16 cellular contexts compared by ENCODE assay signal in the genomic region with DNA sequence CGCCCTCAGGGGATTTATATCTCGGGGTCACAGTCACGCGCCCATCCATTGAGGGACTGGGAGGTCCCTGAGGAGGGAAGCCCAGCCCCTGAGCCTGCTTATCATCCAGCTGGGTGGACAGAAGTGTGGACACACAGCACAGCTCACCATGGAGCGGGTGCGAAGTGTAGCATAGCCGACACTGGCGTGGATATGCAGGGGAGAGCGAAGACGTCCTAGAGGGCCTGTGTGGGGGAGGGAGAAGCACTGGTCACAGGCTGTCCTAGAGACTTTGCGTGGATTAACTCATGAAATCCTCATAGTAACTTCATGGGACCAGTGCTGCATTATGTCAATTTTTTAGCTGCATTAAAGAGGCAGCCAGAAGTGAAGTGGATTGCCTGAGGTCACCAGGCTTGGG. TPM values are rescaled to one million over a fixed set of nuclear protein-coding genes. Genes with fewer than 3 reads are reported as not detected.
DNase-seq lines count a peak whose midpoint lies in the region; FAIRE-seq and TF ChIP-seq lines count a peak whose summit lies in the region.
"Had no signal": no experiment of that assay in that cellular context is flagged by ENCODE, and none has a peak within 500 bp of the region (broad histone marks: within the 10 kb centered on the region; RNA-seq: fewer than 3 reads in every experiment).

No MANE protein-coding gene starts in this region.

- H4K5ac ChIP-seq in H9 (ENCODE audit: insufficient read length, low read depth, low read length) = no peak overlapping the region
- H4K5ac ChIP-seq in mesendoderm (ENCODE audit: low read length) = no peak overlapping the region

- no peaks in the 10 kb centered on the region for H3K27me3 ChIP-seq in H9 (ENCODE audit: insufficient read depth, low read length)
- H3K27me3 ChIP-seq in mesendoderm (ENCODE audit: insufficient read depth, low read length, poor library complexity) = no peaks in the 10 kb centered on the region
- H3K27me3 ChIP-seq in trophoblast cell (ENCODE audit: insufficient read depth, low read length) = no peaks in the 10 kb centered on the region
- H3K27me3 ChIP-seq: BLaER1 treated with 17β-estradiol and CSF1 and Interleukin-3, amounts not matched to agents 10 nM and 100 nM had no signal

- H3K27me3 Mint-ChIP-seq in H9 (ENCODE audit: low read depth) = no peaks in the 10 kb centered on the region; the same call in 1 of the 2 replicates

- H3K79me1 ChIP-seq in H9 (ENCODE audit: insufficient read depth, low read depth, low read length, poor library complexity, severe bottlenecking) = no peaks in the 10 kb centered on the region
- H3K79me1 ChIP-seq in mesendoderm (ENCODE audit: low read length) = no peaks in the 10 kb centered on the region
- peaks cover 10% of the 10 kb centered on the region for H3K79me1 ChIP-seq in trophoblast cell (ENCODE audit: low read length)

- H3K4me3 Mint-ChIP-seq in H9 = no peak overlapping the region
- H3K4me3 Mint-ChIP-seq: B cell; CD8-positive, alpha-beta T cell had no signal

- no peak overlapping the region for H2BK120ac ChIP-seq in H9 (ENCODE audit: low read depth, low read length, poor library complexity, severe bottlenecking)
- no peak overlapping the region for H2BK120ac ChIP-seq in mesendoderm (ENCODE audit: low read depth, low read length)
- no peak overlapping the region for H2BK120ac ChIP-seq in trophoblast cell (ENCODE audit: insufficient read depth, low read length, poor library complexity)

- H2AFZ ChIP-seq in H9 (ENCODE audit: low read length) (no peak overlapping the region), trophoblast cell (ENCODE audit: insufficient read depth, low read length, poor library complexity) (no peak overlapping the region)

- H2BK5ac ChIP-seq in H9 (ENCODE audit: insufficient read length, low read length) (no peak overlapping the region), mesendoderm (ENCODE audit: low read length) (no peak overlapping the region), trophoblast cell (ENCODE audit: low read depth, low read length, poor library complexity) (no peak overlapping the region)

- H3K9me3 ChIP-seq in H9 (ENCODE audit: control insufficient read depth, low read depth, low read length) (no peaks in the 10 kb centered on the region), trophoblast cell (ENCODE audit: insufficient read depth, low read depth, low read length) (peaks cover 3% of the 10 kb centered on the region)
- H3K9me3 ChIP-seq: HAP-1 had no signal

- H2BK15ac ChIP-seq in H9 (ENCODE audit: low read depth, low read length) (no peak overlapping the region), mesendoderm (replicated peaks; ENCODE audit: low read depth) (no peak overlapping the region)

- no peak overlapping the region for H4K12ac ChIP-seq in trophoblast cell (ENCODE audit: low read depth, low read length)

- H3K18ac ChIP-seq in H9 (ENCODE audit: insufficient read length, low read depth, low read length) (no peak overlapping the region), mesendoderm (ENCODE audit: low read length) (no peak overlapping the region), trophoblast cell (ENCODE audit: low read length) (no peak overlapping the region)

- H3T11ph ChIP-seq in H9 (ENCODE audit: low read length) = no peak overlapping the region

- H3K56ac ChIP-seq in H9 (ENCODE audit: insufficient read length, low read depth, low read length) = no peak overlapping the region
- H3K56ac ChIP-seq in mesendoderm (ENCODE audit: low read length) = peak overlapping the region; percentile 54

- H3K23me2 ChIP-seq in H9 (ENCODE audit: insufficient read length, low read depth, low read length, poor library complexity, severe bottlenecking) = peaks cover 4% of the 10 kb centered on the region

- peaks cover 9 to 12% of the 10 kb centered on the region in 2 experiments for H3K4me1 Mint-ChIP-seq in H9

- FAIRE-seq in GM12892 (lab: Jason Lieb, UNC) = no peak

- TF ChIP-seq POLR2A in GM12892 (IDR thresholded peaks at IDR 0.05; ENCODE audit: low read depth, low read length) = no peak

- peak overlapping the region; percentile 39; the same call in 1 of the 2 replicates for H3K14ac ChIP-seq in H9 (ENCODE audit: insufficient read depth, low read length)
- peak overlapping the region; percentile 73 for H3K14ac ChIP-seq in trophoblast cell (ENCODE audit: low read length)

- H3K36me3 Mint-ChIP-seq in H9 (ENCODE audit: insufficient read depth in 1 of 3, low read depth in 3 of 3) = peaks cover 1 to 15% (median 1%) of the 10 kb centered on the region in 3 experiments; a peak in 6 of 7 replicates
- H3K36me3 Mint-ChIP-seq: CD8-positive, alpha-beta T cell had no signal

- H3K4ac ChIP-seq in H9 (ENCODE audit: low read depth, low read length) (no peak overlapping the region), mesendoderm (ENCODE audit: low read depth, low read length) (no peak overlapping the region), trophoblast cell (ENCODE audit: low read depth, low read length) (no peak overlapping the region)

- no peak overlapping the region for H2AK5ac ChIP-seq in H9 (ENCODE audit: insufficient read length, low read length)
- peak overlapping the region; percentile 37 for H2AK5ac ChIP-seq in mesendoderm (ENCODE audit: low read length)
- peak overlapping the region; percentile 88 for H2AK5ac ChIP-seq in trophoblast cell (ENCODE audit: low read length)

- H3K79me2 ChIP-seq in H9 (ENCODE audit: insufficient read depth, low read length) (no peaks in the 10 kb centered on the region), mesendoderm (ENCODE audit: control insufficient read depth, insufficient read depth, low read length) (no peaks in the 10 kb centered on the region), trophoblast cell (ENCODE audit: control insufficient read depth, insufficient read depth, low read length, poor library complexity) (peaks cover 4% of the 10 kb centered on the region)

- no peak overlapping the region for H2BK20ac ChIP-seq in H9 (ENCODE audit: low read depth, low read length, poor library complexity, severe bottlenecking)

- H3K4me1 ChIP-seq in H9 (ENCODE audit: insufficient read depth, low read length) (no peaks in the 10 kb centered on the region; the same call in 1 of the 2 replicates), mesendoderm (ENCODE audit: control insufficient read depth, low read depth, low read length) (peaks cover 2% of the 10 kb centered on the region), trophoblast cell (ENCODE audit: control insufficient read depth in 1 of 2, insufficient read depth in 2 of 2, low read length in 2 of 2) (peaks cover 9 to 26% of the 10 kb centered on the region in 2 experiments)

- H3K36me3 ChIP-seq in mesendoderm (ENCODE audit: control insufficient read depth, insufficient read depth, low read length) = no peaks in the 10 kb centered on the region
- H3K36me3 ChIP-seq in trophoblast cell (ENCODE audit: control insufficient read depth in 1 of 2, insufficient read depth in 2 of 2, low read length in 2 of 2) = peaks cover 0 to 2% of the 10 kb centered on the region in 2 experiments
- H3K36me3 ChIP-seq: HAP-1 had no signal

- no peaks in the 10 kb centered on the region for H4K20me1 ChIP-seq in H9 (ENCODE audit: control insufficient read depth, insufficient read depth, insufficient read length)
- H4K20me1 ChIP-seq: BLaER1 treated with 17β-estradiol and CSF1 and Interleukin-3, amounts not matched to agents 10 nM and 100 nM had no signal

- H4K8ac ChIP-seq in H9 (replicated peaks; ENCODE audit: insufficient read length, low read depth, low read length) = no peak overlapping the region
- H4K8ac ChIP-seq in mesendoderm (ENCODE audit: low read depth, low read length) = no peak overlapping the region
- H4K8ac ChIP-seq in trophoblast cell (ENCODE audit: low read depth, low read length) = peak overlapping the region; percentile 25

- H3K27ac Mint-ChIP-seq in H9 = peak overlapping the region in 1 of 3 experiments; percentile 77; a peak in 1 of 7 replicates
- H3K27ac Mint-ChIP-seq: B cell; CD8-positive, alpha-beta T cell had no signal

- H4K91ac ChIP-seq in H9 (ENCODE audit: insufficient read length, low read depth, low read length) (no peak overlapping the region), trophoblast cell (ENCODE audit: low read depth, low read length) (peak overlapping the region; percentile 69)

- TF ChIP-seq CTCF in H9 (conservative IDR thresholded peaks at IDR 0.05) = no peak

- H2BK12ac ChIP-seq in H9 (ENCODE audit: insufficient read length, low read depth, low read length) = no peak overlapping the region
- H2BK12ac ChIP-seq in trophoblast cell (ENCODE audit: low read length) = peak overlapping the region; percentile 65

- H3K4me2 ChIP-seq in H9 (ENCODE audit: insufficient read depth, insufficient read length, low read length) (no peak overlapping the region), mesendoderm (ENCODE audit: low read length) (no peak overlapping the region), trophoblast cell (ENCODE audit: low read length) (no peak overlapping the region)
- H3K4me2 ChIP-seq: BLaER1 treated with 17β-estradiol and CSF1 and Interleukin-3, amounts not matched to agents 10 nM and 100 nM had no signal

- H3K9me3 Mint-ChIP-seq in H9 = peaks cover 9 to 15% of the 10 kb centered on the region in 2 experiments
- H3K9me3 Mint-ChIP-seq: CD8-positive, alpha-beta T cell had no signal

- no peak overlapping the region for H3K4me3 ChIP-seq in mesendoderm (ENCODE audit: low read length)
- H3K4me3 ChIP-seq in trophoblast cell (ENCODE audit: low read depth, low read length) = no peak overlapping the region
- H3K4me3 ChIP-seq: BLaER1 treated with 17β-estradiol and CSF1 and Interleukin-3, amounts not matched to agents 10 nM and 100 nM; HAP-1 had no signal

- no peak overlapping the region for H3K23ac ChIP-seq in H9 (ENCODE audit: insufficient read length, low read depth, low read length)
- no peak overlapping the region for H3K23ac ChIP-seq in mesendoderm (ENCODE audit: low read length)
- no peak overlapping the region for H3K23ac ChIP-seq in trophoblast cell (ENCODE audit: low read length)

- H3K9ac ChIP-seq in H9 (ENCODE audit: extremely low read depth, insufficient read length, low read length) = no peak overlapping the region
- no peak overlapping the region for H3K9ac ChIP-seq in mesendoderm (ENCODE audit: low read length)
- no peak overlapping the region for H3K9ac ChIP-seq in trophoblast cell (ENCODE audit: low read length)
- H3K9ac ChIP-seq: BLaER1 treated with 17β-estradiol and CSF1 and Interleukin-3, amounts not matched to agents 10 nM and 100 nM had no signal

- no peak for DNase-seq in H9
- DNase-seq in NCI-H82 treated with DMSO at 0.1 percent for 48 hours (lab: John Stamatoyannopoulos, UW; ENCODE audit: unreplicated experiment) = peak; percentile 19
- no peak for DNase-seq in mesendoderm
- no peak for DNase-seq in trophoblast cell
- DNase-seq in activated CD8-positive, alpha-beta memory T cell treated with anti-CD3 and anti-CD28 coated beads for 24 hours = no peak
- no peak for DNase-seq in GM12892 (ENCODE audit: insufficient read length)
- DNase-seq: Calu3; CD8-positive, alpha-beta T cell; DMS79 treated with DMSO at 0.1 percent for 48 hours; GF-D8; GOT3; IMR-90 had no signal

- H3K27ac ChIP-seq in H9 (ENCODE audit: insufficient read length, low read depth, low read length) (no peak overlapping the region), mesendoderm (ENCODE audit: low read depth, low read length) (no peak overlapping the region), trophoblast cell (ENCODE audit: low read depth, low read length) (no peak overlapping the region)
- H3K27ac ChIP-seq: BLaER1 treated with 17β-estradiol and CSF1 and Interleukin-3, amounts not matched to agents 10 nM and 100 nM; HL-60 had no signal

- no CpG with 5 or more reads among the region's 11 CpGs for WGBS in H9 (ENCODE audit: extremely low coverage, insufficient read length, low lambda C conversion rate)
- no CpG with 5 or more reads among the region's 11 CpGs for WGBS in mesendoderm (ENCODE audit: extremely low coverage, insufficient coverage, low lambda C conversion rate)
- no CpG with 5 or more reads among the region's 11 CpGs for WGBS in trophoblast cell (ENCODE audit: extremely low coverage, insufficient coverage, insufficient read length)

RNA-seq across cellular contexts. Expression of a gene that starts 26.1 kb away (rescaled TPM):
- total RNA-seq in H9 (2021) = 48.4 and 50.9 TPM in 2 replicates
- 94.2 TPM for polyA plus RNA-seq in mesendoderm (2013, experiment 1 of 2)
- 90.0 TPM for polyA plus RNA-seq in mesendoderm (2013, experiment 2 of 2)
- 282 and 293 TPM in 2 replicates for polyA plus RNA-seq in trophoblast cell (2013)
- 0.38 TPM for polyA plus RNA-seq in GM12892 (2012; ENCODE audit: missing spikeins)
